Comparison of ENCODE assay signal across 8 cellular contexts in genomic region chr19:2149980-2150793, GRCh38. TPM values are rescaled to one million over a fixed set of nuclear protein-coding genes. Genes with fewer than 3 reads are reported as not detected.
DNase-seq lines count a peak whose midpoint lies in the region; ATAC-seq and TF ChIP-seq lines count a peak whose summit lies in the region.

No MANE protein-coding gene starts in this region.

- H3K4me3 ChIP-seq in RWPE2 (ENCODE audit: severe bottlenecking), result peak overlapping the region; percentile 91
- peak overlapping the region; percentile 82 to 99 (median 96) for H3K4me3 ChIP-seq in fibroblast of lung (replicated peaks in 1 of 4; ENCODE audit: control extremely low read depth in 1 of 4, insufficient read depth in 1 of 4, low read depth in 3 of 4, low read length in 4 of 4)
- peak overlapping the region; percentile 96 for H3K4me3 ChIP-seq in trophoblast cell (ENCODE audit: low read depth, low read length)

- peak overlapping the region; percentile 68 for H4K91ac ChIP-seq in trophoblast cell (ENCODE audit: low read depth, low read length)

- peaks cover 58% of the 10 kb centered on the region for H3K79me2 ChIP-seq in fibroblast of lung (ENCODE audit: control insufficient read depth, insufficient read depth, low read length)
- H3K79me2 ChIP-seq in trophoblast cell (ENCODE audit: control insufficient read depth, insufficient read depth, low read length, poor library complexity), result peaks cover 40% of the 10 kb centered on the region

- H3K79me1 ChIP-seq in trophoblast cell (ENCODE audit: low read length), result peaks cover 10% of the 10 kb centered on the region

- peak overlapping the region; percentile 81 for H2BK5ac ChIP-seq in trophoblast cell (ENCODE audit: low read depth, low read length, poor library complexity)

- H3K18ac ChIP-seq in trophoblast cell (ENCODE audit: low read length), result no peak overlapping the region

- H2AK5ac ChIP-seq in trophoblast cell (ENCODE audit: low read length), result peak overlapping the region; percentile 75

- peak overlapping the region; percentile 59 for H3K4ac ChIP-seq in trophoblast cell (ENCODE audit: low read depth, low read length)

- no peak for TF ChIP-seq CTCF in RWPE2 (IDR thresholded peaks at IDR 0.05; ENCODE audit: poor library complexity, severe bottlenecking)
- TF ChIP-seq CTCF in fibroblast of lung (conservative IDR thresholded peaks at IDR 0.05 in 1 of 2, IDR thresholded peaks at IDR 0.05 in 1 of 2; ENCODE audit: low read depth in 1 of 2, low read length in 2 of 2), result no peak

- peak overlapping the region; percentile 57 for H2BK120ac ChIP-seq in trophoblast cell (ENCODE audit: insufficient read depth, low read length, poor library complexity)

- DNase-seq in NCI-H2029 (lab: John Stamatoyannopoulos, UW) (peak; percentile 57), NCI-H2029 treated with DMSO at 0.1 percent for 48 hours (lab: John Stamatoyannopoulos, UW) (no peak), RWPE2 (ENCODE audit: low spot score) (no peak), fibroblast of lung (ENCODE audit: low read depth in 2 of 2) (peak in 1 of 2 donors; percentile 35), trophoblast cell (peak in 1 of 2 donors; percentile 35), germinal center (ENCODE audit: low spot score) (no peak), NCI-H69 (lab: John Stamatoyannopoulos, UW) (no peak)

- H3K27ac ChIP-seq in RWPE2 (ENCODE audit: poor library complexity, severe bottlenecking), result peak overlapping the region; percentile 78
- H3K27ac ChIP-seq in fibroblast of lung (ENCODE audit: insufficient read depth, low read length), result peak overlapping the region; percentile 92
- H3K27ac ChIP-seq in trophoblast cell (ENCODE audit: low read depth, low read length), result no peak overlapping the region

- peak overlapping the region; percentile 39 for H4K8ac ChIP-seq in trophoblast cell (ENCODE audit: low read depth, low read length)

- H3K27me3 ChIP-seq in RWPE2 (ENCODE audit: insufficient read depth, poor library complexity, severe bottlenecking) (no peaks in the 10 kb centered on the region), fibroblast of lung (ENCODE audit: control insufficient read depth, insufficient read depth, low read length) (no peaks in the 10 kb centered on the region), trophoblast cell (ENCODE audit: insufficient read depth, low read length) (no peaks in the 10 kb centered on the region)

- H3K36me3 ChIP-seq in RWPE2 (ENCODE audit: low read depth) (peaks cover 24% of the 10 kb centered on the region), fibroblast of lung (ENCODE audit: control insufficient read depth, insufficient read depth, low read length) (peaks cover 5% of the 10 kb centered on the region), trophoblast cell (ENCODE audit: control insufficient read depth in 1 of 2, insufficient read depth in 2 of 2, low read length in 2 of 2) (peaks cover 17 to 18% of the 10 kb centered on the region in 2 experiments)

- ATAC-seq in RWPE2 (ENCODE audit: low read depth) (no peak; the same call in 2 of the 3 replicates), GM18511 (IDR thresholded peaks at IDR 0.05; ENCODE audit: unreplicated experiment) (no peak)

- peak overlapping the region; percentile 72 for H3K14ac ChIP-seq in trophoblast cell (ENCODE audit: low read length)

- H4K12ac ChIP-seq in trophoblast cell (ENCODE audit: low read depth, low read length), result peak overlapping the region; percentile 35

- no peak overlapping the region for H3K23ac ChIP-seq in trophoblast cell (ENCODE audit: low read length)

- H3K4me1 ChIP-seq in RWPE2 (ENCODE audit: insufficient read depth, poor library complexity, severe bottlenecking), result peaks cover 19% of the 10 kb centered on the region
- H3K4me1 ChIP-seq in fibroblast of lung (ENCODE audit: control insufficient read depth, extremely low read depth, insufficient read depth, low read length), result peaks cover 15% of the 10 kb centered on the region
- H3K4me1 ChIP-seq in trophoblast cell (ENCODE audit: control insufficient read depth in 1 of 2, insufficient read depth in 2 of 2, low read length in 2 of 2), result peaks cover 8 to 16% of the 10 kb centered on the region in 2 experiments

- H3K4me2 ChIP-seq in fibroblast of lung (ENCODE audit: extremely low read depth, insufficient read depth, low read length) (peak overlapping the region; percentile 100), trophoblast cell (ENCODE audit: low read length) (peak overlapping the region; percentile 77)

- H3K9me3 ChIP-seq in RWPE2 (ENCODE audit: severe bottlenecking), result no peaks in the 10 kb centered on the region
- H3K9me3 ChIP-seq in fibroblast of lung (ENCODE audit: control insufficient read depth, insufficient read depth, low read depth, low read length), result no peaks in the 10 kb centered on the region
- H3K9me3 ChIP-seq in trophoblast cell (ENCODE audit: insufficient read depth, low read depth, low read length), result no peaks in the 10 kb centered on the region

- H3K9ac ChIP-seq in fibroblast of lung (ENCODE audit: insufficient read depth, low read length) (peak overlapping the region; percentile 96), trophoblast cell (ENCODE audit: low read length) (peak overlapping the region; percentile 98)

- peaks cover 2% of the 10 kb centered on the region for H4K20me1 ChIP-seq in fibroblast of lung (ENCODE audit: control insufficient read depth, extremely low read depth, insufficient read depth, low read length)

- H2AFZ ChIP-seq in fibroblast of lung (ENCODE audit: low read length), result no peak overlapping the region
- H2AFZ ChIP-seq in trophoblast cell (ENCODE audit: insufficient read depth, low read length, poor library complexity), result no peak overlapping the region

- WGBS in trophoblast cell (ENCODE audit: extremely low coverage, insufficient coverage, insufficient read length), result no CpG with 5 or more reads among the region's 30 CpGs

- no peak overlapping the region for H2BK12ac ChIP-seq in trophoblast cell (ENCODE audit: low read length)

RNA-seq across cellular contexts. Expression of gene AP3D1, which starts 1.2 kb away (rescaled TPM):
- total RNA-seq in fibroblast of lung, result 88.9 and 99.9 TPM in 2 replicates
- 68.0 and 103 TPM in 2 replicates for polyA plus RNA-seq in fibroblast of lung
- polyA plus RNA-seq in fibroblast of lung (2012), result 109 and 151 TPM in 2 replicates
- 716 and 807 TPM in 2 replicates for polyA minus RNA-seq in fibroblast of lung (ENCODE audit: low replicate concordance)
- 96.9 and 101 TPM in 2 replicates for polyA plus RNA-seq in trophoblast cell (2013)

RNA-seq across cellular contexts. Expression of gene DOT1L, which starts 13.5 kb away (rescaled TPM):
- total RNA-seq in fibroblast of lung, result 2.8 and 3.1 TPM in 2 replicates
- polyA plus RNA-seq in fibroblast of lung, result 5.4 and 7.3 TPM in 2 replicates
- polyA plus RNA-seq in fibroblast of lung (2012), result 11.1 and 11.6 TPM in 2 replicates
- 95.5 and 113 TPM in 2 replicates for polyA minus RNA-seq in fibroblast of lung (ENCODE audit: low replicate concordance)
- 18.1 and 18.3 TPM in 2 replicates for polyA plus RNA-seq in trophoblast cell (2013)

RNA-seq across cellular contexts. Expression of gene IZUMO4, which starts 53.5 kb away (rescaled TPM):
- 0.26 and 1.3 TPM in 2 replicates for total RNA-seq in fibroblast of lung
- polyA plus RNA-seq in fibroblast of lung, result 0.56 and 0.77 TPM in 2 replicates
- 1.5 TPM in 2 replicates for polyA plus RNA-seq in fibroblast of lung (2012)
- polyA minus RNA-seq in fibroblast of lung (ENCODE audit: low replicate concordance), result not detected in 2 replicates
- 1.2 and 1.5 TPM in 2 replicates for polyA plus RNA-seq in trophoblast cell (2013)

RNA-seq across cellular contexts. Expression of gene MOB3A, which starts 54.1 kb away (rescaled TPM):
- total RNA-seq in fibroblast of lung, result 12.8 and 17.2 TPM in 2 replicates
- 34.8 and 37.5 TPM in 2 replicates for polyA plus RNA-seq in fibroblast of lung
- polyA plus RNA-seq in fibroblast of lung (2012), result 33.8 and 36.9 TPM in 2 replicates
- 143 and 175 TPM in 2 replicates for polyA minus RNA-seq in fibroblast of lung (ENCODE audit: low replicate concordance)
- polyA plus RNA-seq in trophoblast cell (2013), result 34.5 and 34.8 TPM in 2 replicates
